Comparison of ENCODE assay signal across 14 cellular contexts in the genomic region with DNA sequence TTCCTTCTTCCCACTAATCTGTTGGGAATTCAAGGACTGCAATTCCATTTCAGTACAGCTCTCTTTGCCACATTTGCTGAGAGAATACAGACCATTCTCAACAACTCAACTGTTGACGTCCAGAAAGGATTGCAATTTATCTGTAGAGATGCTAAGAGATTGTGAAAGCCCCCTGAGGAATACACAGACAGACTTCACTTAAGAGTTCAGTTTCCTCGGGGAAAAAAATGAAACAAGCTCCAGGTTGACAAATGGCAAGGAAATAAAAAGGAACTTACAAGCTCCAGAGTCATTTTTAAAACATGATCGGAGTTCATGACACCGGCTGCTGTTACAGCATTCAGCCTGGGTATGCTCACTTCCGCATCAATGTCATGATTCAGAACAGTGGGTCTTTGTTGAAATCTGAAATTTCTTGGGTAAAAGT.
DNase-seq lines count a peak whose midpoint lies in the region; ATAC-seq and TF ChIP-seq lines count a peak whose summit lies in the region.
"Had no signal": no experiment of that assay in that cellular context is flagged by ENCODE, and none has a peak within 500 bp of the region (broad histone marks: within the 10 kb centered on the region; RNA-seq: fewer than 3 reads in every experiment).

No MANE protein-coding gene starts in this region.

- H3K36me3 ChIP-seq in subcutaneous abdominal adipose tissue (ENCODE audit: control insufficient read depth in 5 of 5, insufficient read depth in 5 of 5, low read length in 5 of 5) = no peaks in the 10 kb centered on the region
- H3K36me3 ChIP-seq: MG63 had no signal

- no peak overlapping the region for H3K9ac ChIP-seq in subcutaneous abdominal adipose tissue (ENCODE audit: low read length in 5 of 5)

- H3K27ac ChIP-seq in HL-60 (replicated peaks) (peak overlapping the region; percentile 52), subcutaneous abdominal adipose tissue (ENCODE audit: low read depth, low read length) (peak overlapping the region; percentile 37)

- no peaks in the 10 kb centered on the region for H3K9me3 ChIP-seq in subcutaneous abdominal adipose tissue (ENCODE audit: control insufficient read depth in 5 of 5, low read length in 5 of 5)
- H3K9me3 ChIP-seq: MG63 had no signal

- H3K27me3 ChIP-seq in HL-60 (ENCODE audit: insufficient read depth, poor library complexity, severe bottlenecking) = no peaks in the 10 kb centered on the region
- H3K27me3 ChIP-seq in subcutaneous abdominal adipose tissue (ENCODE audit: control insufficient read depth in 5 of 5, insufficient read depth in 4 of 5, low read length in 5 of 5) = no peaks in the 10 kb centered on the region
- H3K27me3 ChIP-seq: MG63 had no signal

- DNase-seq in HL-60 (ENCODE audit: low read depth in 1 of 2, low spot score in 1 of 2) (peak in 1 of 2 experiments; percentile 58), amniotic epithelial cell (ENCODE audit: low read depth) (peak; percentile 41), medulla oblongata (ENCODE audit: extremely low spot score) (peak; percentile 53), hippocampal formation (lab: John Stamatoyannopoulos, UW) (no peak), NCI-H2081 (lab: John Stamatoyannopoulos, UW) (no peak)
- DNase-seq: activated naive CD8-positive, alpha-beta T cell treated with anti-CD3 and anti-CD28 coated beads, Interleukin-2, amount 10 ng/mL, durations not matched to agents 7 days and 5 days; CD8-positive, alpha-beta T cell; left colon; MG63; posterior cingulate gyrus; stimulated activated CD4-positive, alpha-beta T cell treated with anti-CD3 and anti-CD28 coated beads, Interleukin-4, amount 100 ng/mL, for 24 hours had no signal

- H3K4me3 ChIP-seq in HL-60 (replicated peaks; ENCODE audit: insufficient read depth, low read length) (no peak overlapping the region), subcutaneous abdominal adipose tissue (ENCODE audit: low read depth in 1 of 5, low read length in 5 of 5) (no peak overlapping the region)
- H3K4me3 ChIP-seq: MG63 had no signal

- peaks cover 0 to 32% (median 23%) of the 10 kb centered on the region in 5 donors for H3K4me1 ChIP-seq in subcutaneous abdominal adipose tissue (ENCODE audit: control insufficient read depth in 5 of 5, insufficient read depth in 5 of 5, low read length in 5 of 5)

- TF ChIP-seq CTCF in HL-60 (IDR thresholded peaks at IDR 0.05; ENCODE audit: insufficient read depth, low read length) = no peak

- no peak for ATAC-seq in HG02623 (IDR thresholded peaks at IDR 0.05; ENCODE audit: unreplicated experiment)
- ATAC-seq: CD8-positive, alpha-beta T cell; left colon; Panc1 had no signal

Comparison
In these comparisons a context has a peak if more than half of its experiments do, and no peak if none do; other contexts are left out.
1. DNase-seq: peak in amniotic epithelial cell (single experiment) and medulla oblongata (single experiment); none in hippocampal formation (0 of 2) and NCI-H2081 (0 of 2).